In the genomic region with DNA sequence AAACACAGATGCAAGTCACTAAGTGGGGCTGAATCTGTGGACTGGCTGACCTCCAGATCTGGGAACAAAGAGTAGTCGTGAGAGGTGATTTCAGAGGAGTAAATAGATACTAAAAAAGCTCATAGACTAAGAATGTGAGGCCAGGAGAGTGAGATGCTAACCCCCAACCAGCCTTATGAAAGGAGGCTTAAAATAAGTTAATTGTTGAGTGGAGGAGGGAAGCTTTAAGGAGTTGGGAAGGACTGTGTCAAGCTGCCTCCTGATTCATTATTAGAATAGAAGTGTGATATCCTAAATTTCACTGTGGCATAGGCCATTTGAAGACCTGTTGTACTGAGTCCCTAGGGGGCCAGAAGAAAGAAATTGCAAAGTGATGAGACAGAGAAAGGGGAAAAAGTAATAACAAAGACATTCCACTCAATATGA, we compare ENCODE assay signal across 15 cellular contexts.
DNase-seq lines count a peak whose midpoint lies in the region; ATAC-seq, FAIRE-seq and TF ChIP-seq lines count a peak whose summit lies in the region.
"Had no signal": no experiment of that assay in that cellular context is flagged by ENCODE, and none has a peak within 500 bp of the region (broad histone marks: within the 10 kb centered on the region; RNA-seq: fewer than 3 reads in every experiment).

No MANE protein-coding gene starts in this region.

- no peaks in the 10 kb centered on the region for H4K20me1 ChIP-seq in SK-N-SH (ENCODE audit: insufficient read depth)

- no peak for FAIRE-seq in D721Med (lab: Jason Lieb, UNC)

- peaks cover 31% of the 10 kb centered on the region; the same call in 1 of the 2 replicates for H3K79me2 ChIP-seq in SK-N-SH (ENCODE audit: insufficient read depth)

- H3K4me3 Mint-ChIP-seq in activated CD8-positive, alpha-beta T cell treated with anti-CD3 and anti-CD28 coated beads, Interleukin-2, amount 10 ng/mL, durations not matched to agents 7 days and 5 days: no peak overlapping the region
- no peak overlapping the region for H3K4me3 Mint-ChIP-seq in activated CD8-positive, alpha-beta T cell treated with anti-CD3 and anti-CD28 coated beads for 36 hours
- no peak overlapping the region for H3K4me3 Mint-ChIP-seq in stimulated activated memory B cell treated with anti-CD40 and anti-IgM and Interleukin-4, amounts not matched to agents 10 μg/mL and 1 μg/mL and 100 μg/mL, for 72 hours
- H3K4me3 Mint-ChIP-seq: activated CD4-positive, alpha-beta T cell treated with anti-CD3 and anti-CD28 coated beads for 36 hours had no signal

- CTCF ChIA-PET in activated CD8-positive, alpha-beta T cell treated with anti-CD3 and anti-CD28 coated beads, Interleukin-2, amount 10 ng/mL, durations not matched to agents 7 days and 5 days (lab: Charles Lee): interaction anchor here (0.6 kb wide), 1 partner anchor 402 kb away, joined by 3 read pairs; no protein-coding TSS in a partner anchor
- CTCF ChIA-PET in activated CD8-positive, alpha-beta T cell treated with anti-CD3 and anti-CD28 coated beads for 36 hours (lab: Charles Lee): interaction anchor here (1.0 to 2.5 kb wide), 3 partner anchors 18 to 366 kb away, joined by 3 to 7 read pairs (median 5); no protein-coding TSS in a partner anchor
- CTCF ChIA-PET in SK-N-SH (lab: Yijun Ruan, JAX): interaction anchor here (0.6 to 2.3 kb wide), 3 partner anchors 12 to 466 kb away, joined by 3 to 10 read pairs (median 4); no protein-coding TSS in a partner anchor

- peak overlapping the region in 1 of 2 experiments; percentile 91; a peak in 2 of 4 replicates for H3K27ac ChIP-seq in SK-N-SH (ENCODE audit: low read depth in 2 of 2, low read length in 1 of 2)
- H3K27ac ChIP-seq: 22Rv1, heart left ventricle, SK-N-MC had no signal

- no peak for DNase-seq in activated CD8-positive, alpha-beta T cell treated with anti-CD3 and anti-CD28 coated beads, Interleukin-2, amount 10 ng/mL, durations not matched to agents 7 days and 5 days
- no peak for DNase-seq in activated CD8-positive, alpha-beta T cell treated with anti-CD3 and anti-CD28 coated beads for 36 hours
- DNase-seq in SK-N-SH (no peak), fibroblast of peridontal ligament (ENCODE audit: extremely low read depth) (peak; percentile 44), D721Med (ENCODE audit: insufficient read length, low spot score) (no peak), cardiac septum (ENCODE audit: low spot score) (no peak), NCI-H510A (lab: John Stamatoyannopoulos, UW) (no peak)
- DNase-seq: activated CD4-positive, alpha-beta T cell treated with anti-CD3 and anti-CD28 coated beads for 36 hours; activated gamma-delta T cell; cortex of kidney; heart left ventricle; NCI-H774 had no signal

- peaks cover 0 to 2% of the 10 kb centered on the region in 2 experiments for H3K36me3 ChIP-seq in SK-N-SH (replicated peaks in 1 of 2; ENCODE audit: control insufficient read depth in 1 of 2, insufficient read depth in 2 of 2, low read length in 1 of 2)

- peaks cover 7% of the 10 kb centered on the region for H3K36me3 Mint-ChIP-seq in activated CD8-positive, alpha-beta T cell treated with anti-CD3 and anti-CD28 coated beads, Interleukin-2, amount 10 ng/mL, durations not matched to agents 7 days and 5 days (ENCODE audit: low read depth)
- peaks cover 1% of the 10 kb centered on the region for H3K36me3 Mint-ChIP-seq in activated CD8-positive, alpha-beta T cell treated with anti-CD3 and anti-CD28 coated beads for 36 hours (ENCODE audit: low read depth)
- H3K36me3 Mint-ChIP-seq in stimulated activated memory B cell treated with anti-CD40 and anti-IgM and Interleukin-4, amounts not matched to agents 10 μg/mL and 1 μg/mL and 100 μg/mL, for 72 hours: peaks cover 15% of the 10 kb centered on the region

- H3K4me1 Mint-ChIP-seq in activated CD8-positive, alpha-beta T cell treated with anti-CD3 and anti-CD28 coated beads, Interleukin-2, amount 10 ng/mL, durations not matched to agents 7 days and 5 days (ENCODE audit: low read depth): no peaks in the 10 kb centered on the region
- H3K4me1 Mint-ChIP-seq in activated CD8-positive, alpha-beta T cell treated with anti-CD3 and anti-CD28 coated beads for 36 hours (ENCODE audit: low read depth): peaks cover 3% of the 10 kb centered on the region
- H3K4me1 Mint-ChIP-seq in stimulated activated memory B cell treated with anti-CD40 and anti-IgM and Interleukin-4, amounts not matched to agents 10 μg/mL and 1 μg/mL and 100 μg/mL, for 72 hours: no peaks in the 10 kb centered on the region

- H3K27me3 Mint-ChIP-seq in activated CD8-positive, alpha-beta T cell treated with anti-CD3 and anti-CD28 coated beads, Interleukin-2, amount 10 ng/mL, durations not matched to agents 7 days and 5 days (ENCODE audit: low read depth): no peaks in the 10 kb centered on the region
- H3K27me3 Mint-ChIP-seq in activated CD8-positive, alpha-beta T cell treated with anti-CD3 and anti-CD28 coated beads for 36 hours: no peaks in the 10 kb centered on the region
- no peaks in the 10 kb centered on the region for H3K27me3 Mint-ChIP-seq in stimulated activated memory B cell treated with anti-CD40 and anti-IgM and Interleukin-4, amounts not matched to agents 10 μg/mL and 1 μg/mL and 100 μg/mL, for 72 hours
- H3K27me3 Mint-ChIP-seq: activated CD4-positive, alpha-beta T cell treated with anti-CD3 and anti-CD28 coated beads for 36 hours had no signal

- H3K4me1 ChIP-seq in SK-N-SH (ENCODE audit: control insufficient read depth in 1 of 2, insufficient read depth in 2 of 2, low read depth in 1 of 2, low read length in 1 of 2): peaks cover 0 to 13% of the 10 kb centered on the region in 2 experiments; a peak in 1 of 4 replicates

- H3K9me2 ChIP-seq in SK-N-SH: no peaks in the 10 kb centered on the region

- WGBS in SK-N-SH (ENCODE audit: low lambda C conversion rate): 4% methylated on average over 1 of the region's 1 CpG

- H3K27ac Mint-ChIP-seq in activated CD8-positive, alpha-beta T cell treated with anti-CD3 and anti-CD28 coated beads, Interleukin-2, amount 10 ng/mL, durations not matched to agents 7 days and 5 days: peak overlapping the region; percentile 8
- no peak overlapping the region for H3K27ac Mint-ChIP-seq in activated CD8-positive, alpha-beta T cell treated with anti-CD3 and anti-CD28 coated beads for 36 hours
- peak overlapping the region; percentile 55 for H3K27ac Mint-ChIP-seq in stimulated activated memory B cell treated with anti-CD40 and anti-IgM and Interleukin-4, amounts not matched to agents 10 μg/mL and 1 μg/mL and 100 μg/mL, for 72 hours
- H3K27ac Mint-ChIP-seq: activated CD4-positive, alpha-beta T cell treated with anti-CD3 and anti-CD28 coated beads for 36 hours had no signal

- no peak for TF ChIP-seq CTCF in activated CD8-positive, alpha-beta T cell treated with anti-CD3 and anti-CD28 coated beads for 36 hours (IDR thresholded peaks at IDR 0.05)
- TF ChIP-seq CTCF in SK-N-SH (IDR thresholded peaks at IDR 0.05) (no peak), D721Med (IDR thresholded peaks at IDR 0.05; ENCODE audit: insufficient read depth, missing control alignments) (no peak)

- H2AFZ ChIP-seq in SK-N-SH (ENCODE audit: low read depth): no peak overlapping the region

- TF ChIP-seq RAD21 in SK-N-SH (IDR thresholded peaks at IDR 0.05; ENCODE audit: low read length): no peak

- TF ChIP-seq EP300 in SK-N-SH (IDR thresholded peaks at IDR 0.05; ENCODE audit: borderline replicate concordance in 1 of 2, low read depth in 1 of 2, low read length in 1 of 2): 0 out of 4 replicates have a peak, but pooled peaks of 1 of the 2 experiments have one; percentile 17

- H3F3A ChIP-seq in SK-N-SH (replicated peaks; ENCODE audit: insufficient read depth): peaks cover 21% of the 10 kb centered on the region

- H3K9me3 Mint-ChIP-seq in activated CD8-positive, alpha-beta T cell treated with anti-CD3 and anti-CD28 coated beads, Interleukin-2, amount 10 ng/mL, durations not matched to agents 7 days and 5 days (ENCODE audit: insufficient read depth): no peaks in the 10 kb centered on the region
- H3K9me3 Mint-ChIP-seq in activated CD8-positive, alpha-beta T cell treated with anti-CD3 and anti-CD28 coated beads for 36 hours: no peaks in the 10 kb centered on the region
- no peaks in the 10 kb centered on the region for H3K9me3 Mint-ChIP-seq in stimulated activated memory B cell treated with anti-CD40 and anti-IgM and Interleukin-4, amounts not matched to agents 10 μg/mL and 1 μg/mL and 100 μg/mL, for 72 hours

- no peaks in the 10 kb centered on the region for H3K9me3 ChIP-seq in SK-N-SH
- H3K9me3 ChIP-seq: heart left ventricle had no signal

- H3K4me3 ChIP-seq in SK-N-SH (ENCODE audit: low read depth in 2 of 2, low read length in 1 of 2): no peak overlapping the region
- H3K4me3 ChIP-seq: heart left ventricle, SK-N-MC had no signal

- H3K9ac ChIP-seq in SK-N-SH: peak overlapping the region; percentile 40; the same call in 1 of the 2 replicates

- no peaks in the 10 kb centered on the region for H3K27me3 ChIP-seq in SK-N-SH (ENCODE audit: insufficient read depth)
- H3K27me3 ChIP-seq: heart left ventricle had no signal

- POLR2A ChIA-PET in activated CD8-positive, alpha-beta T cell treated with anti-CD3 and anti-CD28 coated beads, Interleukin-2, amount 10 ng/mL, durations not matched to agents 7 days and 5 days (lab: Charles Lee): no interaction called here
- POLR2A ChIA-PET in activated CD8-positive, alpha-beta T cell treated with anti-CD3 and anti-CD28 coated beads for 36 hours (lab: Charles Lee): no interaction called here
- POLR2A ChIA-PET in SK-N-SH (lab: Yijun Ruan, JAX): no interaction called here

- no peak for ATAC-seq in activated CD8-positive, alpha-beta T cell treated with anti-CD3 and anti-CD28 coated beads, Interleukin-2, amount 10 ng/mL, durations not matched to agents 7 days and 5 days
- ATAC-seq in activated CD8-positive, alpha-beta T cell treated with anti-CD3 and anti-CD28 coated beads for 36 hours: no peak
- no peak for ATAC-seq in stimulated activated memory B cell treated with anti-CD40 and anti-IgM and Interleukin-4, amounts not matched to agents 10 μg/mL and 1 μg/mL and 100 μg/mL, for 72 hours
- ATAC-seq: activated CD4-positive, alpha-beta T cell treated with anti-CD3 and anti-CD28 coated beads for 36 hours; heart left ventricle had no signal

- peak overlapping the region; percentile 32 for H3K4me2 ChIP-seq in SK-N-SH

- intact Hi-C loops in activated CD8-positive, alpha-beta T cell treated with anti-CD3 and anti-CD28 coated beads for 36 hours (cut with micrococcal nuclease): no loop called here
- intact Hi-C loops in cardiac septum (cut with DNase I): no loop called here

TF ChIP-seq in SK-N-SH, 30 proteins besides CTCF, POLR2A, EP300 and RAD21 (continues in another document):
- no peak for TF ChIP-seq RXRA (IDR thresholded peaks at IDR 0.05; ENCODE audit: borderline replicate concordance, low read depth)
- TF ChIP-seq FOSL2 (IDR thresholded peaks at IDR 0.05; ENCODE audit: borderline replicate concordance, low read depth): peak; percentile 19
- 0 out of 2 replicates have a peak, but pooled peaks have one; percentile 57 for TF ChIP-seq TEAD4 (IDR thresholded peaks at IDR 0.05; ENCODE audit: borderline replicate concordance, insufficient read depth)
- TF ChIP-seq, protein P1, sequence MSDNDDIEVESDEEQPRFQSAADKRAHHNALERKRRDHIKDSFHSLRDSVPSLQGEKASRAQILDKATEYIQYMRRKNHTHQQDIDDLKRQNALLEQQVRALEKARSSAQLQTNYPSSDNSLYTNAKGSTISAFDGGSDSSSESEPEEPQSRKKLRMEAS (IDR thresholded peaks at IDR 0.05; ENCODE audit: low read depth): no peak
- TF ChIP-seq NFIC (IDR thresholded peaks at IDR 0.05; ENCODE audit: borderline replicate concordance): peak; percentile 38; the same call in 1 of the 2 replicates
